Comparison of ENCODE assay signal across 9 cellular contexts in genomic region chr11:355581-356458, GRCh38. TPM values are rescaled to one million over a fixed set of nuclear protein-coding genes. Genes with fewer than 3 reads are reported as not detected.
DNase-seq lines count a peak whose midpoint lies in the region; ATAC-seq, FAIRE-seq and TF ChIP-seq lines count a peak whose summit lies in the region.
"Had no signal": no experiment of that assay in that cellular context is flagged by ENCODE, and none has a peak within 500 bp of the region (broad histone marks: within the 10 kb centered on the region; RNA-seq: fewer than 3 reads in every experiment).

No MANE protein-coding gene starts in this region.

- H3K4me1 ChIP-seq in endothelial cell of umbilical vein (ENCODE audit: control insufficient read depth, extremely low read depth, insufficient read depth, low read length) (peaks cover 8% of the 10 kb centered on the region), mononuclear cell (ENCODE audit: insufficient read depth, low read length) (peaks cover 31% of the 10 kb centered on the region)

- in situ Hi-C loops in Caki2 (cut with HindIII; ENCODE audit: low pct_unique_long_range_greater_than_20kb, low sequenced_read_pairs), result no loop called here

- dilution Hi-C loops in endothelial cell of umbilical vein (cut with MboI; ENCODE audit: extremely low pct_ligation_motif_present, low sequenced_read_pairs), result no loop called here

- no peaks in the 10 kb centered on the region for H3K79me2 ChIP-seq in endothelial cell of umbilical vein (ENCODE audit: control insufficient read depth, insufficient read depth, low read length)

- POLR2A ChIA-PET in endothelial cell of umbilical vein (lab: Charles Lee), result interaction anchor here (1.0 to 1.3 kb wide), 4 partner anchors 16 to 48 kb away, joined by 3 to 13 read pairs (median 6); partner anchors contain the start of gene IFITM2

- FAIRE-seq in endothelial cell of umbilical vein (lab: Jason Lieb, UNC), result peak; percentile 93
- FAIRE-seq: endometrium had no signal

- no peak for TF ChIP-seq CTCF in HFF-Myc (IDR thresholded peaks at IDR 0.05; ENCODE audit: low read depth, low read length, missing control alignments)
- TF ChIP-seq CTCF in endothelial cell of umbilical vein (IDR thresholded peaks at IDR 0.05; ENCODE audit: extremely low read depth in 1 of 2, insufficient read depth in 1 of 2, low read depth in 1 of 2, low read length in 2 of 2), result no peak

- H3K9ac ChIP-seq in endothelial cell of umbilical vein (replicated peaks; ENCODE audit: extremely low read depth, insufficient read depth, low read length), result peak overlapping the region; percentile 85

- H3K36me3 ChIP-seq in endothelial cell of umbilical vein (ENCODE audit: control insufficient read depth in 2 of 2, extremely low read depth in 1 of 2, insufficient read depth in 2 of 2, low read length in 2 of 2), result no peaks in the 10 kb centered on the region

- no peaks in the 10 kb centered on the region for H4K20me1 ChIP-seq in endothelial cell of umbilical vein (replicated peaks; ENCODE audit: control insufficient read depth, extremely low read depth, insufficient read depth, low read length)

- peak overlapping the region; percentile 66 for H3K4me2 ChIP-seq in endothelial cell of umbilical vein (ENCODE audit: insufficient read depth, low read length)

- TF ChIP-seq POLR2A in endothelial cell of umbilical vein (IDR thresholded peaks at IDR 0.05; ENCODE audit: low read depth, low read length), result peak; percentile 77

- no peak for ATAC-seq in GM18868 (IDR thresholded peaks at IDR 0.05; ENCODE audit: unreplicated experiment)

- DNase-seq in Caki2 (ENCODE audit: low read depth), result peak; percentile 83
- DNase-seq in HFF-Myc (ENCODE audit: extremely low read depth, low read depth), result peak; percentile 77
- peak; percentile 80 for DNase-seq in NCI-H748 (lab: John Stamatoyannopoulos, UW; ENCODE audit: unreplicated experiment)
- DNase-seq in activated T-cell treated with anti-CD3 and anti-CD28 coated beads for 24 hours (ENCODE audit: low read depth), result peak; percentile 83
- peak; percentile 96 for DNase-seq in endothelial cell of umbilical vein (ENCODE audit: low read depth, low spot score)
- peak; percentile 62 to 76 for DNase-seq in stimulated activated CD8-positive, alpha-beta memory T cell treated with anti-CD3 and anti-CD28 coated beads, Interleukin-2, amount 100 ng/mL, for 1 hour (ENCODE audit: low read depth in 2 of 2)

- H3K27ac ChIP-seq in endothelial cell of umbilical vein (ENCODE audit: insufficient read depth, low read depth, low read length), result peak overlapping the region; percentile 96

- no peaks in the 10 kb centered on the region for H3K9me1 ChIP-seq in endothelial cell of umbilical vein (replicated peaks; ENCODE audit: control insufficient read depth, extremely low read depth, insufficient read depth, low read length)

- no peaks in the 10 kb centered on the region for H3K27me3 ChIP-seq in endothelial cell of umbilical vein (ENCODE audit: control insufficient read depth in 2 of 2, insufficient read depth in 2 of 2, low read length in 2 of 2)
- no peaks in the 10 kb centered on the region for H3K27me3 ChIP-seq in mononuclear cell (ENCODE audit: insufficient read depth, low read length)

- H2AFZ ChIP-seq in endothelial cell of umbilical vein (ENCODE audit: low read depth, low read length), result peak overlapping the region; percentile 72

- CTCF ChIA-PET in endothelial cell of umbilical vein (lab: Charles Lee), result interaction anchor here (0.7 to 2.4 kb wide), 10 partner anchors 13 to 148 kb away, joined by 3 to 16 read pairs (median 4); partner anchors contain the start of genes BET1L, IFITM2 and RIC8A

- BruUV-seq in endothelial cell of umbilical vein (replicated peaks; lab: Mats Ljungman, UMichigan), result TSS peak; percentile 95

- no peaks in the 10 kb centered on the region for H3K9me3 ChIP-seq in endothelial cell of umbilical vein (replicated peaks; ENCODE audit: control insufficient read depth, insufficient read depth, low read length)
- H3K9me3 ChIP-seq in mononuclear cell (ENCODE audit: low read depth, low read length), result no peaks in the 10 kb centered on the region

- peak overlapping the region; percentile 28 for H3K4me3 ChIP-seq in HFF-Myc (replicated peaks; ENCODE audit: low read depth, low read length)
- peak overlapping the region in 1 of 3 experiments; percentile 14 for H3K4me3 ChIP-seq in endothelial cell of umbilical vein (replicated peaks in 1 of 3; ENCODE audit: insufficient read depth in 1 of 3, low read depth in 1 of 3, low read length in 3 of 3)
- peak overlapping the region; percentile 34 for H3K4me3 ChIP-seq in mononuclear cell (ENCODE audit: low read length)

- intact Hi-C loops in endothelial cell of umbilical vein (cut with micrococcal nuclease), result loop anchor here (1.0 to 5.0 kb wide), 6 partner anchors 29 to 149 kb away; partner anchors contain the start of genes BET1L, IFITM3, PSMD13 and RIC8A

TF ChIP-seq in endothelial cell of umbilical vein, 7 proteins besides CTCF, POLR2A, EP300 and RAD21 (continues in another document):
- TF ChIP-seq FOS (IDR thresholded peaks at IDR 0.05; ENCODE audit: borderline replicate concordance, insufficient read depth, low read length), result no peak
- no peak for TF ChIP-seq MAX (IDR thresholded peaks at IDR 0.05; ENCODE audit: insufficient read depth, insufficient read length)
- peak; percentile 75 for TF ChIP-seq MYC (IDR thresholded peaks at IDR 0.05; ENCODE audit: low read depth, low read length)
- TF ChIP-seq EZH2 (IDR thresholded peaks at IDR 0.05; ENCODE audit: borderline replicate concordance, low read depth, low read length, severe bottlenecking), result no peak

RNA-seq across cellular contexts. Expression of gene B4GALNT4, which starts 13.5 kb away (rescaled TPM):
- total RNA-seq in Caki2 (2014; rRNA removed; shearing (Covaris generic); ENCODE audit: low replicate concordance), result 23.9 and 61.5 TPM in 2 replicates
- total RNA-seq in endothelial cell of umbilical vein (5.2 and 9.6 TPM in 2 replicates), mononuclear cell (0.21 TPM)
- 7.9 and 9.2 TPM in 2 replicates for polyA plus RNA-seq in endothelial cell of umbilical vein
- polyA plus RNA-seq in endothelial cell of umbilical vein (2011; cell fraction: cytosol; rRNA removed), result 2.9 and 4.5 TPM in 2 replicates
- polyA plus RNA-seq in endothelial cell of umbilical vein (2011; cell fraction: nucleus; rRNA removed), result 30.5 and 34.8 TPM in 2 replicates
- polyA plus RNA-seq in endothelial cell of umbilical vein (2012), result 6.4 and 10.6 TPM in 2 replicates
- 1.5 and 3.3 TPM in 2 replicates for polyA minus RNA-seq in endothelial cell of umbilical vein
- not detected for polyA minus RNA-seq in endothelial cell of umbilical vein (2011; cell fraction: cytosol; rRNA and poly(A)+ RNA removed)
- 1.1 and 7.5 TPM in 2 replicates for polyA minus RNA-seq in endothelial cell of umbilical vein (2011; cell fraction: nucleus; rRNA and poly(A)+ RNA removed)

RNA-seq across cellular contexts. Expression of gene IFITM3, which starts 35.2 kb away (rescaled TPM):
- 6.2 and 23.7 TPM in 2 replicates for total RNA-seq in Caki2 (2014; rRNA removed; shearing (Covaris generic); ENCODE audit: low replicate concordance)
- 323 and 416 TPM in 2 replicates for total RNA-seq in endothelial cell of umbilical vein
- 950 and 1,150 TPM in 2 replicates for polyA plus RNA-seq in endothelial cell of umbilical vein
- polyA plus RNA-seq in endothelial cell of umbilical vein (2011; cell fraction: cytosol; rRNA removed), result 508 and 687 TPM in 2 replicates
- 108 and 156 TPM in 2 replicates for polyA plus RNA-seq in endothelial cell of umbilical vein (2011; cell fraction: nucleus; rRNA removed)
- polyA plus RNA-seq in endothelial cell of umbilical vein (2012), result 954 and 1,155 TPM in 2 replicates
- 307 and 358 TPM in 2 replicates for polyA minus RNA-seq in endothelial cell of umbilical vein
- polyA minus RNA-seq in endothelial cell of umbilical vein (2011; cell fraction: cytosol; rRNA and poly(A)+ RNA removed), result 507 TPM
- 50.7 and 85.4 TPM in 2 replicates for polyA minus RNA-seq in endothelial cell of umbilical vein (2011; cell fraction: nucleus; rRNA and poly(A)+ RNA removed)
- total RNA-seq in mononuclear cell, result 14.1 TPM

RNA-seq across cellular contexts. Expression of gene PKP3, which starts 38.2 kb away (rescaled TPM):
- 70.7 and 103 TPM in 2 replicates for total RNA-seq in Caki2 (2014; rRNA removed; shearing (Covaris generic); ENCODE audit: low replicate concordance)
- total RNA-seq in endothelial cell of umbilical vein (0.27 and 0.30 TPM in 2 replicates), mononuclear cell (not detected)
- 0.33 and 0.59 TPM in 2 replicates for polyA plus RNA-seq in endothelial cell of umbilical vein
- 0.18 and 0.37 TPM in 2 replicates for polyA plus RNA-seq in endothelial cell of umbilical vein (2011; cell fraction: cytosol; rRNA removed)
- 0.18 and 0.30 TPM in 2 replicates for polyA plus RNA-seq in endothelial cell of umbilical vein (2011; cell fraction: nucleus; rRNA removed)
- 0.37 and 0.59 TPM in 2 replicates for polyA plus RNA-seq in endothelial cell of umbilical vein (2012)
- polyA minus RNA-seq in endothelial cell of umbilical vein, result 0.49 and 1.2 TPM in 2 replicates
- 47.4 TPM for polyA minus RNA-seq in endothelial cell of umbilical vein (2011; cell fraction: cytosol; rRNA and poly(A)+ RNA removed)
- polyA minus RNA-seq in endothelial cell of umbilical vein (2011; cell fraction: nucleus; rRNA and poly(A)+ RNA removed), result 0.38 and 1.7 TPM in 2 replicates

RNA-seq across cellular contexts. Expression of gene IFITM1, which starts 42.0 kb away (rescaled TPM):
- 2.0 and 10.3 TPM in 2 replicates for total RNA-seq in Caki2 (2014; rRNA removed; shearing (Covaris generic); ENCODE audit: low replicate concordance)
- 4.0 and 11.5 TPM in 2 replicates for total RNA-seq in endothelial cell of umbilical vein
- polyA plus RNA-seq in endothelial cell of umbilical vein, result 24.6 and 34.1 TPM in 2 replicates
- 16.0 and 16.3 TPM in 2 replicates for polyA plus RNA-seq in endothelial cell of umbilical vein (2011; cell fraction: cytosol; rRNA removed)
- polyA plus RNA-seq in endothelial cell of umbilical vein (2011; cell fraction: nucleus; rRNA removed), result 3.6 and 5.7 TPM in 2 replicates
- polyA plus RNA-seq in endothelial cell of umbilical vein (2012), result 4.2 and 10.0 TPM in 2 replicates
- 29.1 and 50.9 TPM in 2 replicates for polyA minus RNA-seq in endothelial cell of umbilical vein
- 128 TPM for polyA minus RNA-seq in endothelial cell of umbilical vein (2011; cell fraction: cytosol; rRNA and poly(A)+ RNA removed)
- 0.72 and 3.4 TPM in 2 replicates for polyA minus RNA-seq in endothelial cell of umbilical vein (2011; cell fraction: nucleus; rRNA and poly(A)+ RNA removed)
- 276 TPM for total RNA-seq in mononuclear cell

RNA-seq across cellular contexts. Expression of gene IFITM2, which starts 48.2 kb away (rescaled TPM):
- total RNA-seq in Caki2 (2014; rRNA removed; shearing (Covaris generic); ENCODE audit: low replicate concordance), result not detected in 2 replicates
- total RNA-seq in endothelial cell of umbilical vein (219 and 263 TPM in 2 replicates), mononuclear cell (52.9 TPM)
- polyA plus RNA-seq in endothelial cell of umbilical vein, result 1,135 and 1,428 TPM in 2 replicates
- polyA plus RNA-seq in endothelial cell of umbilical vein (2011; cell fraction: cytosol; rRNA removed), result 681 and 696 TPM in 2 replicates
- 144 and 187 TPM in 2 replicates for polyA plus RNA-seq in endothelial cell of umbilical vein (2011; cell fraction: nucleus; rRNA removed)
- 576 and 617 TPM in 2 replicates for polyA plus RNA-seq in endothelial cell of umbilical vein (2012)
- polyA minus RNA-seq in endothelial cell of umbilical vein, result 371 and 437 TPM in 2 replicates
- polyA minus RNA-seq in endothelial cell of umbilical vein (2011; cell fraction: cytosol; rRNA and poly(A)+ RNA removed), result 132 TPM
- polyA minus RNA-seq in endothelial cell of umbilical vein (2011; cell fraction: nucleus; rRNA and poly(A)+ RNA removed), result 35.2 and 49.4 TPM in 2 replicates

Comparison
In these comparisons a context has a peak if more than half of its experiments do, and no peak if none do; other contexts are left out.
1. RNA of gene IFITM3, which starts 35.2 kb away (total RNA-seq): 323 to 416 TPM in endothelial cell of umbilical vein; 6.2 to 23.7 TPM in Caki2 and 14.1 TPM in mononuclear cell (single experiment); every median in the first group is over 10 times any median in the second.
2. RNA of gene PKP3, which starts 38.2 kb away (total RNA-seq): 70.7 to 103 TPM in Caki2; 0.27 to 0.30 TPM in endothelial cell of umbilical vein and not detected in mononuclear cell (single experiment); every median in the first group is over 10 times any median in the second.
3. Peak in every context shown above with its lines, with median percentiles within 50 percentile points of each other: DNase-seq.